Comparison of ENCODE assay signal across 17 cellular contexts in genomic region chr2:199968126-199968525, GRCh38. TPM values are rescaled to one million over a fixed set of nuclear protein-coding genes. Genes with fewer than 3 reads are reported as not detected.
DNase-seq lines count a peak whose midpoint lies in the region; ATAC-seq, FAIRE-seq and TF ChIP-seq lines count a peak whose summit lies in the region.
"Had no signal": no experiment of that assay in that cellular context is flagged by ENCODE, and none has a peak within 500 bp of the region (broad histone marks: within the 10 kb centered on the region; RNA-seq: fewer than 3 reads in every experiment).

No MANE protein-coding gene starts in this region.

- BruUV-seq in HepG2 (replicated peaks; lab: Mats Ljungman, UMichigan) (no TSS peak), GM12878 (replicated peaks; lab: Mats Ljungman, UMichigan) (TSS peak; percentile 7)

- SMC1A ChIA-PET in GM12878 (lab: Charles Lee; ENCODE audit: uncharacterized antibody, unreplicated experiment), result interaction anchor here (0.7 kb wide), 1 partner anchor 45 kb away, joined by 3 read pairs; no protein-coding TSS in a partner anchor

- H2AFZ ChIP-seq in HepG2 (ENCODE audit: low read length), result no peak overlapping the region
- H2AFZ ChIP-seq in GM12878 (ENCODE audit: control insufficient read depth, low read depth, low read length), result no peak overlapping the region
- H2AFZ ChIP-seq: GM23338 had no signal

- no peak overlapping the region for H3K9ac ChIP-seq in HepG2 (ENCODE audit: insufficient read depth, low read depth, low read length)
- H3K9ac ChIP-seq in GM12878 (ENCODE audit: control insufficient read depth, insufficient read depth, low read length), result no peak overlapping the region

- peaks cover 13 to 36% of the 10 kb centered on the region in 2 donors for H3K36me3 Mint-ChIP-seq in stimulated activated naive B cell treated with anti-CD40 and anti-IgM and Interleukin-4, amounts not matched to agents 10 μg/mL and 1 μg/mL and 100 μg/mL, for 72 hours

- peak overlapping the region; percentile 25 for H3K27ac Mint-ChIP-seq in stimulated activated naive B cell treated with anti-CD40 and anti-IgM and Interleukin-4, amounts not matched to agents 10 μg/mL and 1 μg/mL and 100 μg/mL, for 72 hours
- H3K27ac Mint-ChIP-seq: GM23338, H9 had no signal

- TF ChIP-seq CTCF in HepG2 (CRISPR knock-in tag; IDR thresholded peaks at IDR 0.05) (no peak), right lobe of liver (IDR thresholded peaks at IDR 0.05) (no peak), GM12878 (IDR thresholded peaks at IDR 0.05 in 2 of 3, conservative IDR thresholded peaks at IDR 0.05 in 1 of 3; ENCODE audit: control insufficient read depth in 2 of 3, extremely low read depth in 1 of 3, insufficient read depth in 1 of 3, low read depth in 3 of 3, low read length in 3 of 3) (no peak)

- POLR2A ChIA-PET in HepG2 (lab: Yijun Ruan, JAX) (no interaction called here), GM12878 (lab: Charles Lee) (no interaction called here)

- intact Hi-C loops in HepG2 (cut with micrococcal nuclease; ENCODE audit: unreplicated experiment) (no loop called here), right lobe of liver (cut with DNase I) (no loop called here), GM12878 (cut with micrococcal nuclease; ENCODE audit: unreplicated experiment) (no loop called here)

- in situ Hi-C loops in HepG2 (cut with HindIII; ENCODE audit: extremely low pct_ligation_motif_present, low pct_unique_long_range_greater_than_20kb), result loop anchor here (25.0 kb wide), 1 partner anchor 844 kb away; the partner anchor contains the start of gene BZW1
- in situ Hi-C loops in GM12878 (cut with MboI), result no loop called here

- H3K9me3 Mint-ChIP-seq in stimulated activated naive B cell treated with anti-CD40 and anti-IgM and Interleukin-4, amounts not matched to agents 10 μg/mL and 1 μg/mL and 100 μg/mL, for 72 hours, result no peaks in the 10 kb centered on the region
- H3K9me3 Mint-ChIP-seq: CD4-positive, alpha-beta memory T cell; GM23338; H9 had no signal

- 94% methylated on average over 1 of the region's 1 CpG for WGBS in HepG2 (ENCODE audit: low lambda C conversion rate)
- WGBS in right lobe of liver (ENCODE audit: insufficient coverage, low coverage, low lambda C conversion rate, missing lambda C conversion rate), result 100% methylated on average over 1 of the region's 1 CpG
- WGBS in GM12878 (ENCODE audit: insufficient coverage, insufficient replicate concordance, low lambda C conversion rate, missing lambda C conversion rate), result 78% methylated on average over 1 of the region's 1 CpG

- H3K4me2 ChIP-seq in HepG2 (ENCODE audit: low read depth, low read length), result no peak overlapping the region
- no peak overlapping the region for H3K4me2 ChIP-seq in GM12878 (ENCODE audit: control insufficient read depth, insufficient read depth)
- H3K4me2 ChIP-seq: GM23338 had no signal

- H3K79me2 ChIP-seq in HepG2 (ENCODE audit: insufficient read depth, low read length), result no peaks in the 10 kb centered on the region
- no peaks in the 10 kb centered on the region for H3K79me2 ChIP-seq in GM12878 (ENCODE audit: control insufficient read depth, insufficient read depth, low read length)

- H3K36me3 ChIP-seq in HepG2 (replicated peaks in 1 of 2; ENCODE audit: control insufficient read depth in 1 of 2, insufficient read depth in 2 of 2, low read length in 2 of 2) (peaks cover 4 to 21% of the 10 kb centered on the region in 2 experiments; a peak in 4 of 5 replicates), right lobe of liver (peaks cover 0 to 23% (median 10%) of the 10 kb centered on the region in 4 donors), GM12878 (ENCODE audit: control insufficient read depth in 2 of 2, insufficient read depth in 2 of 2, low read length in 1 of 2) (peaks cover 0 to 6% of the 10 kb centered on the region in 2 experiments; a peak in 2 of 4 replicates)

- TF ChIP-seq EP300 in HepG2 (IDR thresholded peaks at IDR 0.05; ENCODE audit: low read depth in 2 of 2, low read length in 2 of 2) (no peak), HepG2 (CRISPR knock-in tag; IDR thresholded peaks at IDR 0.05; ENCODE audit: borderline replicate concordance) (no peak), GM12878 (IDR thresholded peaks at IDR 0.05; ENCODE audit: borderline replicate concordance in 1 of 2, control insufficient read depth in 1 of 2, low read depth in 2 of 2, low read length in 2 of 2) (no peak)

- H3K4me1 ChIP-seq in HepG2 (ENCODE audit: insufficient read depth, low read length), result peaks cover 7% of the 10 kb centered on the region; the same call in 1 of the 2 replicates
- peaks cover 0 to 10% (median 5%) of the 10 kb centered on the region in 4 donors for H3K4me1 ChIP-seq in right lobe of liver
- no peaks in the 10 kb centered on the region for H3K4me1 ChIP-seq in GM12878 (ENCODE audit: control insufficient read depth, insufficient read depth, low read length)

- H3K4me3 ChIP-seq in HepG2 (replicated peaks in 1 of 3; ENCODE audit: insufficient read depth in 1 of 3, low read depth in 2 of 3, low read length in 3 of 3), result no peak overlapping the region
- no peak overlapping the region for H3K4me3 ChIP-seq in right lobe of liver
- H3K4me3 ChIP-seq in GM12878, result no peak overlapping the region
- H3K4me3 ChIP-seq: GM23338 had no signal

- RAD21 ChIA-PET in GM12878 (lab: Charles Lee; ENCODE audit: unreplicated experiment), result no interaction called here

- CTCF ChIA-PET in HepG2 (lab: Yijun Ruan, JAX; ENCODE audit: low intra/inter-chr PET ratio, low total read pairs), result no interaction called here
- CTCF ChIA-PET in GM12878 (lab: Yijun Ruan, JAX), result interaction anchor here (0.6 to 1.5 kb wide), 4 partner anchors 19 to 735 kb away, joined by 3 to 4 read pairs (median 4); no protein-coding TSS in a partner anchor

- no peak for FAIRE-seq in HepG2 (lab: Jason Lieb, UNC)
- no peak for FAIRE-seq in GM12878 (lab: Jason Lieb, UNC)
- FAIRE-seq: GM19239 had no signal

- H3K27ac ChIP-seq in HepG2 (ENCODE audit: extremely low read length, insufficient read depth, low read length) (no peak overlapping the region), right lobe of liver (no peak overlapping the region), GM12878 (ENCODE audit: control insufficient read depth, insufficient read depth) (no peak overlapping the region)

- H3K27me3 ChIP-seq in HepG2 (ENCODE audit: control insufficient read depth in 1 of 2, insufficient read depth in 2 of 2, low read length in 2 of 2), result no peaks in the 10 kb centered on the region
- no peaks in the 10 kb centered on the region for H3K27me3 ChIP-seq in right lobe of liver
- H3K27me3 ChIP-seq in GM12878 (replicated peaks in 1 of 2; ENCODE audit: control insufficient read depth in 2 of 2, insufficient read depth in 2 of 2, low read length in 1 of 2), result no peaks in the 10 kb centered on the region

- no peak for DNase-seq in HepG2 (ENCODE audit: low spot score)
- DNase-seq in right lobe of liver, result no peak
- DNase-seq in GM12878 (ENCODE audit: low read depth, low spot score), result no peak
- no peak for DNase-seq in stimulated activated naive B cell treated with anti-CD40 and anti-IgM and Interleukin-4, amounts not matched to agents 10 μg/mL and 1 μg/mL and 100 μg/mL, for 72 hours
- no peak for DNase-seq in NCI-H446 (lab: John Stamatoyannopoulos, UW)
- DNase-seq: C1 segment of cervical spinal cord; Calu3; CD4-positive, alpha-beta memory T cell; COR-L47; DMS53; DMS79 treated with DMSO at 0.1 percent for 48 hours; GF-D8; H9 had no signal

- no peak overlapping the region for H3K4me3 Mint-ChIP-seq in stimulated activated naive B cell treated with anti-CD40 and anti-IgM and Interleukin-4, amounts not matched to agents 10 μg/mL and 1 μg/mL and 100 μg/mL, for 72 hours
- H3K4me3 Mint-ChIP-seq: CD4-positive, alpha-beta memory T cell; GM23338; H9 had no signal

- TF ChIP-seq POLR2A in HepG2 (IDR thresholded peaks at IDR 0.05; ENCODE audit: insufficient read depth in 1 of 2, low read depth in 2 of 2, low read length in 2 of 2) (no peak), right lobe of liver (IDR thresholded peaks at IDR 0.05) (no peak), GM12878 (IDR thresholded peaks at IDR 0.05; ENCODE audit: low read depth, low read length) (no peak)

- H4K20me1 ChIP-seq in HepG2 (ENCODE audit: insufficient read depth, low read length), result 0 out of 2 replicates have a peak, but pooled peaks cover 2% of the 10 kb centered on the region
- no peaks in the 10 kb centered on the region for H4K20me1 ChIP-seq in GM12878 (ENCODE audit: control insufficient read depth, insufficient read depth)

- ATAC-seq in HepG2, result no peak
- no peak for ATAC-seq in right lobe of liver
- no peak for ATAC-seq in GM12878
- ATAC-seq in stimulated activated naive B cell treated with anti-CD40 and anti-IgM and Interleukin-4, amounts not matched to agents 10 μg/mL and 1 μg/mL and 100 μg/mL, for 72 hours (replicated peaks), result no peak
- no peak for ATAC-seq in GM21367 (IDR thresholded peaks at IDR 0.05; ENCODE audit: unreplicated experiment)
- ATAC-seq: GM23338, HCT116 had no signal

- H3K9me3 ChIP-seq in HepG2 (ENCODE audit: low read length), result no peaks in the 10 kb centered on the region
- H3K9me3 ChIP-seq in right lobe of liver, result no peaks in the 10 kb centered on the region
- no peaks in the 10 kb centered on the region for H3K9me3 ChIP-seq in GM12878 (replicated peaks; ENCODE audit: control insufficient read depth, insufficient read depth, low read length)

- no peak for TF ChIP-seq RAD21 in HepG2 (CRISPR knock-in tag; IDR thresholded peaks at IDR 0.05)
- no peak for TF ChIP-seq RAD21 in GM12878 (IDR thresholded peaks at IDR 0.05; ENCODE audit: insufficient read depth, low read depth, low read length)

- H3K27me3 Mint-ChIP-seq in stimulated activated naive B cell treated with anti-CD40 and anti-IgM and Interleukin-4, amounts not matched to agents 10 μg/mL and 1 μg/mL and 100 μg/mL, for 72 hours, result no peaks in the 10 kb centered on the region
- H3K27me3 Mint-ChIP-seq: CD4-positive, alpha-beta memory T cell had no signal

- H3K4me1 Mint-ChIP-seq in stimulated activated naive B cell treated with anti-CD40 and anti-IgM and Interleukin-4, amounts not matched to agents 10 μg/mL and 1 μg/mL and 100 μg/mL, for 72 hours, result no peaks in the 10 kb centered on the region
- H3K4me1 Mint-ChIP-seq: CD4-positive, alpha-beta memory T cell; GM23338; H9 had no signal

RNA-seq across cellular contexts. Expression of gene MAIP1, which starts 12.7 kb away (rescaled TPM):
- total RNA-seq in HepG2 (2016; rRNA removed; fragmentation: Illumina TruSeq; extraction: Trizol) (72.9 and 90.9 TPM in 2 replicates), right lobe of liver (10 to 100 TPM; 23.4 to 39.7 (median 30.7) TPM), GM12878 (2014; rRNA removed) (38.5 and 38.8 TPM in 2 replicates), GM12878 (2014; rRNA removed; fragmentation: Illumina TruSeq; extraction: Trizol) (18.6 and 20.0 TPM in 2 replicates), GM12878 (2021) (24.5 and 27.3 TPM in 2 replicates)
- 25.5 and 35.2 TPM in 2 replicates for total RNA-seq in HepG2 (2016; cell fraction: cytosol; rRNA removed; fragmentation: Illumina TruSeq; extraction: Trizol; ENCODE audit: low read depth)
- 69.4 and 92.2 TPM in 2 replicates for total RNA-seq in HepG2 (2016; cell fraction: insoluble cytoplasmic fraction; rRNA removed; fragmentation: Illumina TruSeq; extraction: Trizol)
- 30.3 and 34.9 TPM in 2 replicates for total RNA-seq in HepG2 (2016; cell fraction: membrane; rRNA removed; fragmentation: Illumina TruSeq; extraction: Trizol)
- 42.6 and 48.2 TPM in 2 replicates for total RNA-seq in HepG2 (2016; cell fraction: nucleus; rRNA removed; fragmentation: Illumina TruSeq; extraction: Trizol)
- polyA plus RNA-seq in HepG2 (2011; rRNA removed) (21.7 and 22.3 TPM in 2 replicates), GM12878 (2011; rRNA removed) (26.2 and 31.5 TPM in 2 replicates), GM12878 (2014; fragmentation: Illumina TruSeq; extraction: Trizol) (17.5 and 18.5 TPM in 2 replicates), GM12878 (2014; fragmentation: Nextera tagmentation; extraction: Ambion mirVana) (10 to 100 TPM in 1 of 2 experiments, 1 to 10 TPM in 1; 5.4 to 15.9 TPM), GM12878 (2014; rRNA removed) (29.7 and 30.3 TPM in 2 replicates), GM12878 (2016; fragmentation: Nextera tagmentation; extraction: Ambion mirVana) (10 to 100 TPM; 40.0 to 41.4 TPM)
- polyA plus RNA-seq in HepG2 (2011; cell fraction: cytosol; rRNA removed), result 15.8 and 20.9 TPM in 2 replicates
- polyA plus RNA-seq in HepG2 (2011; cell fraction: nucleus; rRNA removed), result 11.6 and 12.2 TPM in 2 replicates
- 28.4 and 34.4 TPM in 2 replicates for polyA plus RNA-seq in HepG2 (2012)
- 20.6 and 23.8 TPM in 2 replicates for polyA plus RNA-seq in HepG2 (2016; cell fraction: cytosol; fragmentation: Illumina TruSeq; extraction: Trizol; ENCODE audit: low read depth)
- polyA plus RNA-seq in HepG2 (2016; cell fraction: insoluble cytoplasmic fraction; fragmentation: Illumina TruSeq; extraction: Trizol; ENCODE audit: low read depth), result 91.3 and 92.9 TPM in 2 replicates
- polyA plus RNA-seq in HepG2 (2016; cell fraction: membrane; fragmentation: Illumina TruSeq; extraction: Trizol; ENCODE audit: low read depth), result 26.4 TPM in 2 replicates
- 43.8 and 45.2 TPM in 2 replicates for polyA plus RNA-seq in HepG2 (2016; cell fraction: nucleus; fragmentation: Illumina TruSeq; extraction: Trizol; ENCODE audit: insufficient read depth, low read depth)
- 13.0 and 31.5 TPM in 2 replicates for polyA minus RNA-seq in HepG2 (2011; rRNA and poly(A)+ RNA removed; ENCODE audit: low replicate concordance)
- 23.0 and 28.8 TPM in 2 replicates for polyA minus RNA-seq in HepG2 (2011; cell fraction: cytosol; rRNA and poly(A)+ RNA removed)
- 37.3 and 46.0 TPM in 2 replicates for polyA minus RNA-seq in HepG2 (2011; cell fraction: nucleus; rRNA and poly(A)+ RNA removed)
- total RNA-seq in GM12878 (2013; cell fraction: nucleolus; rRNA removed), result 14.3 and 16.6 TPM in 2 replicates
- 8.7 TPM for polyA plus RNA-seq in GM12878 (2011; ENCODE audit: low read depth)
- polyA plus RNA-seq in GM12878 (2011; cell fraction: cytosol; rRNA removed), result 12.5 and 21.6 TPM in 2 replicates
- polyA plus RNA-seq in GM12878 (2011; cell fraction: nucleus; rRNA removed), result 13.4 and 14.8 TPM in 2 replicates
- 16.8 and 20.1 TPM in 2 replicates for polyA plus RNA-seq in GM12878 (2012)
- polyA minus RNA-seq in GM12878 (2011; rRNA and poly(A)+ RNA removed), result 13.2 and 24.1 TPM in 2 replicates
- polyA minus RNA-seq in GM12878 (2011; cell fraction: cytosol; rRNA and poly(A)+ RNA removed), result 9.2 and 13.0 TPM in 2 replicates
- polyA minus RNA-seq in GM12878 (2011; cell fraction: nucleus; rRNA and poly(A)+ RNA removed), result 15.7 and 24.3 TPM in 2 replicates

RNA-seq across cellular contexts. Expression of gene TYW5, which starts 12.8 kb away (rescaled TPM):
- total RNA-seq in HepG2 (2016; rRNA removed; fragmentation: Illumina TruSeq; extraction: Trizol) (14.6 and 14.8 TPM in 2 replicates), right lobe of liver (1 to 10 TPM; 4.1 to 6.4 (median 4.8) TPM), GM12878 (2014; rRNA removed) (9.6 and 9.9 TPM in 2 replicates), GM12878 (2014; rRNA removed; fragmentation: Illumina TruSeq; extraction: Trizol) (9.7 and 10.3 TPM in 2 replicates), GM12878 (2021) (5.2 and 5.8 TPM in 2 replicates)
- total RNA-seq in HepG2 (2016; cell fraction: cytosol; rRNA removed; fragmentation: Illumina TruSeq; extraction: Trizol; ENCODE audit: low read depth), result 4.4 and 5.2 TPM in 2 replicates
- 14.9 and 15.5 TPM in 2 replicates for total RNA-seq in HepG2 (2016; cell fraction: insoluble cytoplasmic fraction; rRNA removed; fragmentation: Illumina TruSeq; extraction: Trizol)
- total RNA-seq in HepG2 (2016; cell fraction: membrane; rRNA removed; fragmentation: Illumina TruSeq; extraction: Trizol), result 7.5 and 7.6 TPM in 2 replicates
- 26.3 and 29.2 TPM in 2 replicates for total RNA-seq in HepG2 (2016; cell fraction: nucleus; rRNA removed; fragmentation: Illumina TruSeq; extraction: Trizol)
- polyA plus RNA-seq in HepG2 (2011; rRNA removed) (6.3 and 8.3 TPM in 2 replicates), GM12878 (2011; rRNA removed) (11.8 and 18.3 TPM in 2 replicates), GM12878 (2014; fragmentation: Illumina TruSeq; extraction: Trizol) (7.7 and 9.7 TPM in 2 replicates), GM12878 (2014; fragmentation: Nextera tagmentation; extraction: Ambion mirVana) (1 to 10 TPM; 4.6 to 5.4 TPM), GM12878 (2014; rRNA removed) (7.0 and 7.1 TPM in 2 replicates), GM12878 (2016; fragmentation: Nextera tagmentation; extraction: Ambion mirVana) (1 to 10 TPM; 6.2 to 8.5 TPM)
- 2.2 and 3.6 TPM in 2 replicates for polyA plus RNA-seq in HepG2 (2011; cell fraction: cytosol; rRNA removed)
- 8.5 and 12.4 TPM in 2 replicates for polyA plus RNA-seq in HepG2 (2011; cell fraction: nucleus; rRNA removed)
- polyA plus RNA-seq in HepG2 (2012), result 7.4 and 8.7 TPM in 2 replicates
- polyA plus RNA-seq in HepG2 (2016; cell fraction: cytosol; fragmentation: Illumina TruSeq; extraction: Trizol; ENCODE audit: low read depth), result 2.6 and 3.2 TPM in 2 replicates
- 11.6 and 12.8 TPM in 2 replicates for polyA plus RNA-seq in HepG2 (2016; cell fraction: insoluble cytoplasmic fraction; fragmentation: Illumina TruSeq; extraction: Trizol; ENCODE audit: low read depth)
- 5.4 and 5.6 TPM in 2 replicates for polyA plus RNA-seq in HepG2 (2016; cell fraction: membrane; fragmentation: Illumina TruSeq; extraction: Trizol; ENCODE audit: low read depth)
- 25.9 and 28.2 TPM in 2 replicates for polyA plus RNA-seq in HepG2 (2016; cell fraction: nucleus; fragmentation: Illumina TruSeq; extraction: Trizol; ENCODE audit: insufficient read depth, low read depth)
- polyA minus RNA-seq in HepG2 (2011; rRNA and poly(A)+ RNA removed; ENCODE audit: low replicate concordance), result 3.6 and 5.3 TPM in 2 replicates
- polyA minus RNA-seq in HepG2 (2011; cell fraction: cytosol; rRNA and poly(A)+ RNA removed), result 3.2 and 4.1 TPM in 2 replicates
- 45.4 and 49.6 TPM in 2 replicates for polyA minus RNA-seq in HepG2 (2011; cell fraction: nucleus; rRNA and poly(A)+ RNA removed)
- total RNA-seq in GM12878 (2013; cell fraction: nucleolus; rRNA removed), result 75.6 and 78.2 TPM in 2 replicates
- 3.6 TPM for polyA plus RNA-seq in GM12878 (2011; ENCODE audit: low read depth)
- 3.8 and 4.5 TPM in 2 replicates for polyA plus RNA-seq in GM12878 (2011; cell fraction: cytosol; rRNA removed)
- 13.0 and 13.3 TPM in 2 replicates for polyA plus RNA-seq in GM12878 (2011; cell fraction: nucleus; rRNA removed)
- 4.9 and 6.8 TPM in 2 replicates for polyA plus RNA-seq in GM12878 (2012)
- polyA minus RNA-seq in GM12878 (2011; rRNA and poly(A)+ RNA removed), result 5.8 and 7.0 TPM in 2 replicates
- polyA minus RNA-seq in GM12878 (2011; cell fraction: cytosol; rRNA and poly(A)+ RNA removed), result 1.9 and 2.5 TPM in 2 replicates
- 10.8 and 15.7 TPM in 2 replicates for polyA minus RNA-seq in GM12878 (2011; cell fraction: nucleus; rRNA and poly(A)+ RNA removed)

RNA-seq across cellular contexts. Expression of gene C2orf69, which starts 57.0 kb away (rescaled TPM):
- total RNA-seq in HepG2 (2016; rRNA removed; fragmentation: Illumina TruSeq; extraction: Trizol) (19.3 and 24.2 TPM in 2 replicates), right lobe of liver (1 to 10 TPM; 5.8 to 7.9 (median 6.9) TPM), GM12878 (2014; rRNA removed) (11.1 and 12.5 TPM in 2 replicates), GM12878 (2014; rRNA removed; fragmentation: Illumina TruSeq; extraction: Trizol) (13.2 and 13.5 TPM in 2 replicates), GM12878 (2021) (14.2 and 14.4 TPM in 2 replicates)
- total RNA-seq in HepG2 (2016; cell fraction: cytosol; rRNA removed; fragmentation: Illumina TruSeq; extraction: Trizol; ENCODE audit: low read depth), result 4.9 and 5.3 TPM in 2 replicates
- total RNA-seq in HepG2 (2016; cell fraction: insoluble cytoplasmic fraction; rRNA removed; fragmentation: Illumina TruSeq; extraction: Trizol), result 19.4 and 23.1 TPM in 2 replicates
- 22.5 and 26.7 TPM in 2 replicates for total RNA-seq in HepG2 (2016; cell fraction: membrane; rRNA removed; fragmentation: Illumina TruSeq; extraction: Trizol)
- 13.2 and 15.3 TPM in 2 replicates for total RNA-seq in HepG2 (2016; cell fraction: nucleus; rRNA removed; fragmentation: Illumina TruSeq; extraction: Trizol)
- polyA plus RNA-seq in HepG2 (2011; rRNA removed) (3.5 and 4.8 TPM in 2 replicates), GM12878 (2011; rRNA removed) (11.1 and 17.5 TPM in 2 replicates), GM12878 (2014; fragmentation: Illumina TruSeq; extraction: Trizol) (10.3 and 13.6 TPM in 2 replicates), GM12878 (2014; fragmentation: Nextera tagmentation; extraction: Ambion mirVana) (1 to 10 TPM; 6.3 to 7.9 TPM), GM12878 (2014; rRNA removed) (7.0 and 7.2 TPM in 2 replicates), GM12878 (2016; fragmentation: Nextera tagmentation; extraction: Ambion mirVana) (10 to 100 TPM; 18.3 to 20.3 TPM)
- polyA plus RNA-seq in HepG2 (2011; cell fraction: cytosol; rRNA removed), result 2.3 and 2.4 TPM in 2 replicates
- polyA plus RNA-seq in HepG2 (2011; cell fraction: nucleus; rRNA removed), result 1.9 and 3.0 TPM in 2 replicates
- 11.0 and 12.1 TPM in 2 replicates for polyA plus RNA-seq in HepG2 (2012)
- 4.6 and 4.7 TPM in 2 replicates for polyA plus RNA-seq in HepG2 (2016; cell fraction: cytosol; fragmentation: Illumina TruSeq; extraction: Trizol; ENCODE audit: low read depth)
- polyA plus RNA-seq in HepG2 (2016; cell fraction: insoluble cytoplasmic fraction; fragmentation: Illumina TruSeq; extraction: Trizol; ENCODE audit: low read depth), result 23.9 and 24.0 TPM in 2 replicates
- 13.9 and 16.3 TPM in 2 replicates for polyA plus RNA-seq in HepG2 (2016; cell fraction: membrane; fragmentation: Illumina TruSeq; extraction: Trizol; ENCODE audit: low read depth)
- 15.4 and 18.7 TPM in 2 replicates for polyA plus RNA-seq in HepG2 (2016; cell fraction: nucleus; fragmentation: Illumina TruSeq; extraction: Trizol; ENCODE audit: insufficient read depth, low read depth)
- 1.9 and 5.7 TPM in 2 replicates for polyA minus RNA-seq in HepG2 (2011; rRNA and poly(A)+ RNA removed; ENCODE audit: low replicate concordance)
- polyA minus RNA-seq in HepG2 (2011; cell fraction: cytosol; rRNA and poly(A)+ RNA removed), result 7.8 and 7.9 TPM in 2 replicates
- 8.2 and 9.7 TPM in 2 replicates for polyA minus RNA-seq in HepG2 (2011; cell fraction: nucleus; rRNA and poly(A)+ RNA removed)
- total RNA-seq in GM12878 (2013; cell fraction: nucleolus; rRNA removed), result 12.8 and 13.1 TPM in 2 replicates
- 4.4 TPM for polyA plus RNA-seq in GM12878 (2011; ENCODE audit: low read depth)
- polyA plus RNA-seq in GM12878 (2011; cell fraction: cytosol; rRNA removed), result 3.4 and 4.0 TPM in 2 replicates
- 3.2 and 3.5 TPM in 2 replicates for polyA plus RNA-seq in GM12878 (2011; cell fraction: nucleus; rRNA removed)
- polyA plus RNA-seq in GM12878 (2012), result 9.1 TPM in 2 replicates
- 5.1 and 6.5 TPM in 2 replicates for polyA minus RNA-seq in GM12878 (2011; rRNA and poly(A)+ RNA removed)
- 4.4 and 4.6 TPM in 2 replicates for polyA minus RNA-seq in GM12878 (2011; cell fraction: cytosol; rRNA and poly(A)+ RNA removed)
- polyA minus RNA-seq in GM12878 (2011; cell fraction: nucleus; rRNA and poly(A)+ RNA removed), result 4.5 and 8.2 TPM in 2 replicates
